Comparison of ENCODE assay signal across 27 cellular contexts in the genomic region with DNA sequence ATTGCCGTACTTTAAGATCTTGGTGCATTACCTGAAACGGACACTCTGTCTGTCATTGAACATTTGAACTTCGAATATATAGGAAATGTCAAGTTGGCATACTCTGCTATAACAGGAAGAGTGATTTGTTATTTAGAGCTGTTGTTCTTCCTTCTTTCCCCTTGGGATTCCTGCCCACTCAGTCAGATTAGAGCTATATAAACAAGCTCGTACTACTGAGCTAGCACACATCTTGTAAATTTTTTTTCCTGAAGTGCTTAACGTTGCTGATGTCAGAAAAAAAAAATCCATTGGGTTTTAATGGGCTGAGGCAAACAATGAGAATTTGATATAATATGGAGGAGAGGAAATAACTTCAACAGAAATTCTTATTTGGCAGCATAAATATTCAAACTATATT. TPM values are rescaled to one million over a fixed set of nuclear protein-coding genes. Genes with fewer than 3 reads are reported as not detected.
DNase-seq lines count a peak whose midpoint lies in the region; ATAC-seq, FAIRE-seq and TF ChIP-seq lines count a peak whose summit lies in the region.
"Had no signal": no experiment of that assay in that cellular context is flagged by ENCODE, and none has a peak within 500 bp of the region (broad histone marks: within the 10 kb centered on the region; RNA-seq: fewer than 3 reads in every experiment).

No MANE protein-coding gene starts in this region.

- no peaks in the 10 kb centered on the region for H3K9me3 ChIP-seq in right cardiac atrium (ENCODE audit: control insufficient read depth, low read length)
- H3K9me3 ChIP-seq in HEK293 (ENCODE audit: control insufficient read depth, insufficient read depth, low read depth, low read length), result no peaks in the 10 kb centered on the region

- H3K27ac ChIP-seq in right cardiac atrium (ENCODE audit: low read length), result no peak overlapping the region
- no peak overlapping the region for H3K27ac ChIP-seq in HEK293 (ENCODE audit: extremely low read depth, low read depth, low read length)
- H3K27ac ChIP-seq: GM23248, PC-9 had no signal

- no peaks in the 10 kb centered on the region for H3K9me3 Mint-ChIP-seq in endothelial cell (ENCODE audit: unreplicated experiment)
- H3K9me3 Mint-ChIP-seq: H9 had no signal

- peaks cover 4% of the 10 kb centered on the region for H3K36me3 Mint-ChIP-seq in endothelial cell (ENCODE audit: low read depth, unreplicated experiment)
- H3K36me3 Mint-ChIP-seq: CD4-positive, alpha-beta memory T cell; T-cell had no signal

- WGBS in right cardiac atrium, result 23% methylated on average over 5 of the region's 5 CpGs

- H3K4me3 ChIP-seq in right cardiac atrium (ENCODE audit: low read length) (no peak overlapping the region), HEK293 (ENCODE audit: low read depth, low read length) (no peak overlapping the region)
- H3K4me3 ChIP-seq: GM23248, PC-9 had no signal

- H3K4me1 ChIP-seq in right cardiac atrium (ENCODE audit: control insufficient read depth, insufficient read depth, low read length) (no peaks in the 10 kb centered on the region), HEK293 (ENCODE audit: control insufficient read depth, insufficient read depth, low read length) (peaks cover 8% of the 10 kb centered on the region)

- POLR2A ChIA-PET in HEK293 (lab: Yijun Ruan, JAX), result no interaction called here

- H3K4me3 Mint-ChIP-seq in endothelial cell (ENCODE audit: unreplicated experiment), result no peak overlapping the region
- H3K4me3 Mint-ChIP-seq: CD4-positive, alpha-beta memory T cell; H9; T-cell had no signal

- no peaks in the 10 kb centered on the region for H3K36me3 ChIP-seq in HEK293 (ENCODE audit: control insufficient read depth in 2 of 2, insufficient read depth in 1 of 2, low read length in 2 of 2)

- no peaks in the 10 kb centered on the region for H3K27me3 Mint-ChIP-seq in endothelial cell (ENCODE audit: unreplicated experiment)

- H3K4me1 Mint-ChIP-seq in endothelial cell (ENCODE audit: unreplicated experiment), result peaks cover 32% of the 10 kb centered on the region
- H3K4me1 Mint-ChIP-seq: CD4-positive, alpha-beta memory T cell; T-cell had no signal

- no peak for DNase-seq in left ventricle myocardium superior
- no peak for DNase-seq in right cardiac atrium
- DNase-seq in endothelial cell (ENCODE audit: low spot score), result no peak
- no peak for DNase-seq in urothelium cell line (ENCODE audit: low spot score)
- DNase-seq in HCEC 1CT, result no peak
- no peak for DNase-seq in putamen (ENCODE audit: low spot score)
- DNase-seq: 8988T; CD4-positive, alpha-beta memory T cell; COR-L47; DND-41; GM23248; H9; NCI-H1092 treated with DMSO at 0.1 percent for 48 hours; NCI-H1436 treated with DMSO at 0.1 percent for 48 hours; NCI-H1930; NCI-H2227 treated with DMSO at 0.1 percent for 48 hours; NCI-H526 treated with DMSO at 0.1 percent for 48 hours; PC-9; T-cell had no signal

- ATAC-seq in left ventricle myocardium superior (peak; percentile 20), right cardiac atrium (no peak), HG02610 (IDR thresholded peaks at IDR 0.05; ENCODE audit: unreplicated experiment) (no peak)
- ATAC-seq: Right ventricle myocardium inferior, T-cell had no signal

- CTCF ChIA-PET in HEK293 (lab: Yijun Ruan, JAX), result no interaction called here

- intact Hi-C loops in left ventricle myocardium superior (cut with micrococcal nuclease), result no loop called here
- intact Hi-C loops in right cardiac atrium (cut with DNase I), result no loop called here

- no peak for TF ChIP-seq CTCF in HEK293 (tag by site-specific recombination; IDR thresholded peaks at IDR 0.05)
- no peak for TF ChIP-seq CTCF in endothelial cell (IDR thresholded peaks at IDR 0.05; ENCODE audit: unreplicated experiment)

- H3K27ac Mint-ChIP-seq in endothelial cell (ENCODE audit: unreplicated experiment), result peak overlapping the region; percentile 9
- H3K27ac Mint-ChIP-seq: CD4-positive, alpha-beta memory T cell; H9; T-cell had no signal

- no peaks in the 10 kb centered on the region for H3K27me3 ChIP-seq in right cardiac atrium (ENCODE audit: control insufficient read depth, insufficient read depth)

- FAIRE-seq in urothelium cell line (lab: Jason Lieb, UNC), result peak; percentile 72
- FAIRE-seq: GM18507 had no signal

TF ChIP-seq in HEK293, 187 proteins besides CTCF, POLR2A, EP300 and RAD21:
- TF ChIP-seq HOXA7 (CRISPR knock-in tag; IDR thresholded peaks at IDR 0.05; ENCODE audit: borderline replicate concordance) (no peak), PRDM6 (tag by site-specific recombination; IDR thresholded peaks at IDR 0.05) (0 out of 2 replicates have a peak, but pooled peaks have one; percentile 22), ZNF658 (tag by site-specific recombination; IDR thresholded peaks at IDR 0.05) (no peak), REPIN1 (tag by site-specific recombination; IDR thresholded peaks at IDR 0.05; ENCODE audit: low read depth) (no peak), ZFHX2 (tag by site-specific recombination; conservative IDR thresholded peaks at IDR 0.05) (0 out of 2 replicates have a peak, but pooled peaks have one; percentile 39)
TF ChIP-seq in HEK293: peak in this region for 2.

RNA-seq across cellular contexts. Expression of gene RGS6, which starts 26.8 kb away (rescaled TPM):
- 26.0 TPM for total RNA-seq in left ventricle myocardium superior
- total RNA-seq in right cardiac atrium, result 10 to 100 TPM; 24.0 to 51.4 (median 31.3) TPM
- polyA plus RNA-seq in right cardiac atrium, result 12.7 TPM
- 15.7 TPM for total RNA-seq in endothelial cell (ENCODE audit: unreplicated experiment)
- total RNA-seq: GM23248, M059J, PC-9, RPMI7951, SK-MEL-5 had no signal
- polyA plus RNA-seq: BJ; CD4-positive, alpha-beta memory T cell; GM23248 had no signal
